ENCODE assay signal across 15 cellular contexts in the genomic region with DNA sequence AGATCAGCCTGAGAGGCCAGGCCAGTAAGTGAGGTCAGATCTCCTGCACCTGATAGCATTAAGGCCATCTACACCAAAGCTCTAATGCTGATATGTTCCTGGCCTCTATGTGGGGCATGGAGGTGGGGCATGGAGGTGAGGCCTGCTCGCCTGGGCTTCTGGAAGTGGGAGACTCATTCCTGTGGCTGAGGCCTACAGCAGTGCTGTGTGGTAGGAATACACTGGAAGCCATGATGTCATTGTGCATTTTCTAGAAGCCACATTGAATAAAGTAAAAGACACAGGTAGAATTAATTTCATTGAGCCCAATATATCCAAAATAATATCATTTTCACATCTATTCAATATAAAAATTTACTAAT. TPM values are rescaled to one million over a fixed set of nuclear protein-coding genes. Genes with fewer than 3 reads are reported as not detected.
A peak's percentile ranks its signal among the peaks of the same experiment; 100 is the strongest.
DNase-seq lines count a peak whose midpoint lies in the region; TF ChIP-seq lines count a peak whose summit lies in the region.
"Had no signal": no experiment of that assay in that cellular context is flagged by ENCODE, and none has a peak within 500 bp of the region (broad histone marks: within the 10 kb centered on the region; RNA-seq: fewer than 3 reads in every experiment).

No MANE protein-coding gene starts in this region.

- peaks cover 31% of the 10 kb centered on the region for H3K4me1 Mint-ChIP-seq in MCF 10A (ENCODE audit: insufficient read depth, unreplicated experiment)
- H3K4me1 Mint-ChIP-seq in nephron = peaks cover 6% of the 10 kb centered on the region

- DNase-seq in HPDE6-E6E7 (ENCODE audit: extremely low spot score) = peak; percentile 36
- no peak for DNase-seq in MCF 10A (ENCODE audit: unreplicated experiment)
- DNase-seq in hepatocyte (ENCODE audit: low spot score) = no peak
- no peak for DNase-seq in MV-4-11 (lab: John Stamatoyannopoulos, UW)
- no peak for DNase-seq in NCI-H1417 (lab: John Stamatoyannopoulos, UW)
- no peak for DNase-seq in stimulated activated CD4-positive, alpha-beta T cell treated with anti-CD3 and anti-CD28 coated beads, Interleukin-2, amount 100 ng/mL, for 48 hours
- no peak for DNase-seq in GM19238 (ENCODE audit: insufficient read length, low spot score)
- DNase-seq: H9, KBM-7, NCI-H1105 treated with DMSO at 0.1 percent for 48 hours, NCI-H1930, NCI-H524, SIG-M5 had no signal

- H4K20me1 ChIP-seq in hepatocyte (ENCODE audit: insufficient read depth, poor library complexity, severe bottlenecking) = no peaks in the 10 kb centered on the region

- no peaks in the 10 kb centered on the region for H3K9me2 ChIP-seq in hepatocyte (replicated peaks; ENCODE audit: insufficient read depth)

- peak overlapping the region; percentile 94 for H3K4me2 ChIP-seq in hepatocyte

- no peak overlapping the region for H2AFZ ChIP-seq in hepatocyte

- 89% methylated on average over 1 of the region's 1 CpG for WGBS in hepatocyte (ENCODE audit: low lambda C conversion rate, missing lambda C conversion rate)

- H3K4me3 Mint-ChIP-seq in MCF 10A (ENCODE audit: unreplicated experiment) (no peak overlapping the region), nephron (peak overlapping the region; percentile 29 to 54 (median 31))

- CTCF ChIA-PET in MCF 10A (lab: Yijun Ruan, JAX) = interaction anchor here (0.6 to 1.1 kb wide), 2 partner anchors 20 to 844 kb away, joined by 3 read pairs; no protein-coding TSS in a partner anchor

- no peak overlapping the region for H3K4me3 ChIP-seq in hepatocyte

- peaks cover 8% of the 10 kb centered on the region for H3K4me1 ChIP-seq in hepatocyte (ENCODE audit: insufficient read depth)

- H3K27me3 ChIP-seq in hepatocyte = no peaks in the 10 kb centered on the region

- intact Hi-C loops in MCF 10A (cut with micrococcal nuclease) = no loop called here

- no peaks in the 10 kb centered on the region for H3K9me3 Mint-ChIP-seq in MCF 10A (ENCODE audit: unreplicated experiment)
- H3K9me3 Mint-ChIP-seq in nephron = no peaks in the 10 kb centered on the region
- H3K9me3 Mint-ChIP-seq: H9 had no signal

- H3K27ac Mint-ChIP-seq in MCF 10A (ENCODE audit: low read depth, unreplicated experiment) (peak overlapping the region; percentile 90), nephron (no peak overlapping the region)

- no peak for TF ChIP-seq CTCF in MCF 10A (IDR thresholded peaks at IDR 0.05; ENCODE audit: unreplicated experiment)
- no peak for TF ChIP-seq CTCF in hepatocyte (IDR thresholded peaks at IDR 0.05; ENCODE audit: poor library complexity)
- TF ChIP-seq CTCF in nephron (IDR thresholded peaks at IDR 0.05; ENCODE audit: unreplicated experiment in 3 of 3) = no peak

- H3K27me3 Mint-ChIP-seq in MCF 10A (ENCODE audit: insufficient read depth, unreplicated experiment) (no peaks in the 10 kb centered on the region), nephron (ENCODE audit: low read depth) (peaks cover 4% of the 10 kb centered on the region)

- POLR2A ChIA-PET in MCF 10A (lab: Yijun Ruan, JAX) = interaction anchor here (1.0 to 2.5 kb wide), 7 partner anchors 8 to 36 kb away, joined by 3 to 30 read pairs (median 5); a partner anchor contains a TSS

- peaks cover 29% of the 10 kb centered on the region for H3K36me3 Mint-ChIP-seq in MCF 10A (ENCODE audit: insufficient read depth, unreplicated experiment)
- H3K36me3 Mint-ChIP-seq in nephron (ENCODE audit: low read depth) = peaks cover 13% of the 10 kb centered on the region

- no peaks in the 10 kb centered on the region for H3K9me3 ChIP-seq in hepatocyte (ENCODE audit: low read depth)

- no TSS peak for BruUV-seq in MCF 10A (replicated peaks; lab: Mats Ljungman, UMichigan)

- H3K27ac ChIP-seq in hepatocyte = peak overlapping the region; percentile 95
- H3K27ac ChIP-seq: C4-2B had no signal

- no peaks in the 10 kb centered on the region for H3K36me3 ChIP-seq in hepatocyte (replicated peaks; ENCODE audit: insufficient read depth, low read depth)

- H3K79me2 ChIP-seq in hepatocyte = no peaks in the 10 kb centered on the region

RNA-seq across cellular contexts. Expression of a gene that starts 2.7 kb away (rescaled TPM):
- total RNA-seq in MCF 10A (2022) (4.1 and 4.2 TPM in 2 replicates), hepatocyte (14.4 and 17.1 TPM in 2 replicates)
- 17.3 and 18.9 TPM in 2 replicates for polyA plus RNA-seq in hepatocyte

RNA-seq across cellular contexts. Expression of a gene that starts 28.9 kb away (rescaled TPM):
- total RNA-seq in MCF 10A (2022) (26.1 and 29.5 TPM in 2 replicates), hepatocyte (37.6 and 52.7 TPM in 2 replicates)
- 48.2 and 53.5 TPM in 2 replicates for polyA plus RNA-seq in hepatocyte

RNA-seq across cellular contexts. Expression of a gene that starts 34.5 kb away (rescaled TPM):
- total RNA-seq in MCF 10A (2022) = not detected in 2 replicates
- total RNA-seq in hepatocyte = 0.57 TPM in 1 of 2 replicates, not detected in the other
- polyA plus RNA-seq in hepatocyte = 0.11 and 0.45 TPM in 2 replicates
